Comparison of ENCODE assay signal across 11 cellular contexts in the genomic region with DNA sequence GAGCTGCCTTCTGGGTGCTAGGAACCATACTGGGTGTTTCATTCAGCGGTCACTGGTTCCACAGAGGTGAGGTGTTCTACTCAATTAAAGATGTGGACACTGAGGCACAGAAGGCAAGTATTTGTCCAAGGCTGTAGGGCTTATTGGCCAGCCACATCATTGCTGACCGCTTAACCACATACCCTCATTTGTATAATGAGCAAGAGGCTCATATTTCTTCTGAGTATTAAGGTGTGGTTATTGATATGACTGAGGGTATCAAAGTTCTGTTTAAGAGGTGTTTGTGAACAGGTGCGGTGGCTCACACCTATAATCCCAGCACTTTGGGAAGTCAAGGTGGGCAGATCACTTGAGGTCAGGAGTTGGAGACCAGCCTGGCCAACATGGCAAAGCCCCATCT. TPM values are rescaled to one million over a fixed set of nuclear protein-coding genes. Genes with fewer than 3 reads are reported as not detected.
A peak's percentile ranks its signal among the peaks of the same experiment; 100 is the strongest.
DNase-seq lines count a peak whose midpoint lies in the region; ATAC-seq and TF ChIP-seq lines count a peak whose summit lies in the region.
"Had no signal": no experiment of that assay in that cellular context is flagged by ENCODE, and none has a peak within 500 bp of the region (broad histone marks: within the 10 kb centered on the region; RNA-seq: fewer than 3 reads in every experiment).

No MANE protein-coding gene starts in this region.

- no peak for TF ChIP-seq CTCF in DOHH2 (IDR thresholded peaks at IDR 0.05; ENCODE audit: low read depth, low read length, poor library complexity, severe bottlenecking)
- TF ChIP-seq CTCF in SU-DHL-6 (IDR thresholded peaks at IDR 0.05; ENCODE audit: insufficient read depth, low read length, poor library complexity, severe bottlenecking), result no peak
- no peak for TF ChIP-seq CTCF in gastroesophageal sphincter (IDR thresholded peaks at IDR 0.05)

- no peak for TF ChIP-seq EP300 in gastroesophageal sphincter (IDR thresholded peaks at IDR 0.05)

- H3K9me3 ChIP-seq in DOHH2 (ENCODE audit: control insufficient read depth, insufficient read depth, low read length), result no peaks in the 10 kb centered on the region
- no peaks in the 10 kb centered on the region for H3K9me3 ChIP-seq in SU-DHL-6 (ENCODE audit: insufficient read depth, low read length)
- H3K9me3 ChIP-seq in gastroesophageal sphincter, result no peaks in the 10 kb centered on the region
- H3K9me3 ChIP-seq in skeletal muscle tissue (ENCODE audit: control insufficient read depth in 3 of 3, low read length in 3 of 3), result no peaks in the 10 kb centered on the region

- peak overlapping the region; percentile 59 for H3K4me2 ChIP-seq in DOHH2 (ENCODE audit: low read length)
- peak overlapping the region; percentile 41 for H3K4me2 ChIP-seq in SU-DHL-6 (ENCODE audit: low read depth, low read length, poor library complexity, severe bottlenecking)

- H3K36me3 ChIP-seq in DOHH2 (ENCODE audit: control insufficient read depth, low read length) (peaks cover 62% of the 10 kb centered on the region), SU-DHL-6 (ENCODE audit: low read length) (no peaks in the 10 kb centered on the region), gastroesophageal sphincter (no peaks in the 10 kb centered on the region), skeletal muscle tissue (ENCODE audit: control insufficient read depth in 3 of 3, insufficient read depth in 3 of 3, low read length in 3 of 3) (no peaks in the 10 kb centered on the region)

- H3K79me2 ChIP-seq in DOHH2 (ENCODE audit: control insufficient read depth, low read length) (peaks cover 96% of the 10 kb centered on the region), SU-DHL-6 (ENCODE audit: insufficient read depth, low read length) (peaks cover 96% of the 10 kb centered on the region)

- H3K27ac ChIP-seq in DOHH2 (ENCODE audit: low read depth, low read length), result peak overlapping the region; percentile 31
- H3K27ac ChIP-seq in SU-DHL-6 (ENCODE audit: low read depth, low read length), result no peak overlapping the region
- peak overlapping the region in 3 of 4 donors; percentile 56 to 68 (median 59) for H3K27ac ChIP-seq in gastroesophageal sphincter
- peak overlapping the region; percentile 62 for H3K27ac ChIP-seq in skeletal muscle tissue (ENCODE audit: low read depth, low read length)

- peaks cover 28% of the 10 kb centered on the region for H3F3A ChIP-seq in DOHH2 (ENCODE audit: control insufficient read depth, insufficient read depth)
- H3F3A ChIP-seq in SU-DHL-6 (ENCODE audit: insufficient read depth), result peaks cover 17% of the 10 kb centered on the region; the same call in 1 of the 2 replicates

- H3K4me3 ChIP-seq in DOHH2 (ENCODE audit: low read length) (peak overlapping the region; percentile 12; the same call in 1 of the 2 replicates), SU-DHL-6 (ENCODE audit: insufficient read depth, low read length, poor library complexity, severe bottlenecking) (no peak overlapping the region), gastroesophageal sphincter (no peak overlapping the region), skeletal muscle tissue (ENCODE audit: low read length in 3 of 3) (peak overlapping the region in 1 of 3 donors; percentile 29)

- WGBS in gastroesophageal sphincter (ENCODE audit: low coverage in 1 of 2), 2 donors, result 93% methylated on average over 3 of the region's 3 CpGs; no CpG with 5 or more reads in 1 of the 2 donors

- DNase-seq in epidermal melanocyte (ENCODE audit: insufficient read length, low spot score) (no peak), NCI-H146 treated with DMSO at 0.1 percent for 48 hours (lab: John Stamatoyannopoulos, UW; ENCODE audit: unreplicated experiment) (no peak)
- DNase-seq: activated gamma-delta T cell, DND-41, NCI-H1436 treated with DMSO at 0.1 percent for 48 hours had no signal

- H3K9ac ChIP-seq in SU-DHL-6 (ENCODE audit: low read length) (0 out of 2 replicates have a peak overlapping the region, but pooled peaks have one; percentile 16), skeletal muscle tissue (ENCODE audit: low read depth in 1 of 3, low read length in 3 of 3) (peak overlapping the region in 1 of 3 donors; percentile 19)

- no peak overlapping the region for H2AFZ ChIP-seq in SU-DHL-6 (ENCODE audit: low read depth, low read length, severe bottlenecking)

- H3K9me2 ChIP-seq in DOHH2 (replicated peaks; ENCODE audit: control insufficient read depth, low read length) (no peaks in the 10 kb centered on the region), SU-DHL-6 (replicated peaks; ENCODE audit: insufficient read depth, low read length) (no peaks in the 10 kb centered on the region)

- ATAC-seq in gastroesophageal sphincter (no peak), GM19035 (IDR thresholded peaks at IDR 0.05; ENCODE audit: unreplicated experiment) (no peak), HG02571 (IDR thresholded peaks at IDR 0.05; ENCODE audit: unreplicated experiment) (no peak)

- no peaks in the 10 kb centered on the region for H3K27me3 ChIP-seq in DOHH2 (ENCODE audit: control insufficient read depth, low read length)
- no peaks in the 10 kb centered on the region for H3K27me3 ChIP-seq in SU-DHL-6 (ENCODE audit: low read length)
- H3K27me3 ChIP-seq in gastroesophageal sphincter, result no peaks in the 10 kb centered on the region
- no peaks in the 10 kb centered on the region for H3K27me3 ChIP-seq in skeletal muscle tissue (ENCODE audit: control insufficient read depth in 3 of 3, insufficient read depth in 3 of 3, low read length in 3 of 3)

- H3K4me1 ChIP-seq in DOHH2 (ENCODE audit: control insufficient read depth, low read length), result peaks cover 79% of the 10 kb centered on the region
- peaks cover 10 to 98% (median 38%) of the 10 kb centered on the region in 3 donors for H3K4me1 ChIP-seq in gastroesophageal sphincter
- H3K4me1 ChIP-seq in skeletal muscle tissue (ENCODE audit: control insufficient read depth in 3 of 3, insufficient read depth in 3 of 3, low read length in 3 of 3), result peaks cover 52 to 63% (median 55%) of the 10 kb centered on the region in 3 donors

- no peak for TF ChIP-seq POLR2A in gastroesophageal sphincter (IDR thresholded peaks at IDR 0.05)

- H4K20me1 ChIP-seq in DOHH2 (ENCODE audit: control insufficient read depth, insufficient read depth, low read depth, low read length) (peaks cover 75% of the 10 kb centered on the region), SU-DHL-6 (ENCODE audit: low read depth, low read length) (peaks cover 33% of the 10 kb centered on the region)

RNA-seq across cellular contexts. Expression of gene RNF4, which starts 14.3 kb away (rescaled TPM):
- total RNA-seq in gastroesophageal sphincter (10 to 100 TPM; 30.2 to 64.3 (median 43.1) TPM), skeletal muscle tissue (29.2 TPM)

RNA-seq across cellular contexts. Expression of gene FAM193A, which starts 53.2 kb away (rescaled TPM):
- total RNA-seq in gastroesophageal sphincter, result 10 to 100 TPM; 24.5 to 35.6 (median 30.2) TPM
- 10.4 TPM for total RNA-seq in skeletal muscle tissue
